ENCODE assay signal across 8 cellular contexts in genomic region chr7:101017099-101017777, GRCh38. TPM values are rescaled to one million over a fixed set of nuclear protein-coding genes. Genes with fewer than 3 reads are reported as not detected.
DNase-seq lines count a peak whose midpoint lies in the region; ATAC-seq and TF ChIP-seq lines count a peak whose summit lies in the region.

No MANE protein-coding gene starts in this region.

- H3K27me3 ChIP-seq in duodenal mucosa (ENCODE audit: control insufficient read depth in 1 of 2, insufficient read depth in 2 of 2, low read length in 2 of 2): no peaks in the 10 kb centered on the region

- no peak for TF ChIP-seq CTCF in GM12865 (IDR thresholded peaks at IDR 0.05; ENCODE audit: insufficient read depth, low read depth, low read length, missing control alignments)

- H3K36me3 ChIP-seq in duodenal mucosa (ENCODE audit: control insufficient read depth in 1 of 2, insufficient read depth in 2 of 2, low read length in 2 of 2): peaks cover 0 to 7% of the 10 kb centered on the region in 2 donors

- no peaks in the 10 kb centered on the region for H3K9me3 ChIP-seq in duodenal mucosa (ENCODE audit: control insufficient read depth in 1 of 2, low read length in 2 of 2)

- ATAC-seq in HG02588 (IDR thresholded peaks at IDR 0.05; ENCODE audit: unreplicated experiment): peak; percentile 73

- peak overlapping the region; percentile 84 for H3K27ac ChIP-seq in duodenal mucosa (ENCODE audit: low read depth, low read length)

- peak overlapping the region; percentile 69 to 70 for H3K9ac ChIP-seq in duodenal mucosa (ENCODE audit: low read depth in 1 of 2, low read length in 2 of 2)

- H3K4me3 ChIP-seq in GM12865 (ENCODE audit: low read depth, low read length) (peak overlapping the region; percentile 64), duodenal mucosa (ENCODE audit: low read depth in 1 of 2, low read length in 2 of 2) (peak overlapping the region; percentile 72 to 73)

- peaks cover 19 to 25% of the 10 kb centered on the region in 2 donors for H3K4me1 ChIP-seq in duodenal mucosa (ENCODE audit: control insufficient read depth in 1 of 2, insufficient read depth in 2 of 2, low read length in 2 of 2)

- DNase-seq in GM12865 (ENCODE audit: low read depth) (peak; percentile 88), NCI-H2029 (lab: John Stamatoyannopoulos, UW) (peak; percentile 22), lung microvascular endothelial cell (ENCODE audit: low read depth in 2 of 2) (peak; percentile 16 to 76), NCI-H446 (lab: John Stamatoyannopoulos, UW) (no peak)
- DNase-seq in activated CD4-positive, alpha-beta T cell treated with anti-CD3 and anti-CD28 coated beads, Interleukin-2, amount 50 U/mL, for 1 hour: peak; percentile 64
- DNase-seq in stimulated activated CD8-positive, alpha-beta memory T cell treated with anti-CD3 and anti-CD28 coated beads, Interleukin-15, amount 100 ng/mL, for 24 hours (ENCODE audit: low read depth): peak; percentile 20

RNA-seq across cellular contexts. Expression of gene MUC17, which starts 2.6 kb away (rescaled TPM):
- total RNA-seq in lung microvascular endothelial cell: not detected in 2 replicates

RNA-seq across cellular contexts. Expression of gene MUC12, which starts 47.9 kb away (rescaled TPM):
- total RNA-seq in lung microvascular endothelial cell: not detected in 2 replicates

Comparison
In these comparisons a context has a peak if more than half of its experiments do, and no peak if none do; other contexts are left out.
1. DNase-seq: peak in GM12865 (single experiment), NCI-H2029 (single experiment), activated CD4-positive, alpha-beta T cell treated with anti-CD3 and anti-CD28 coated beads, Interleukin-2, amount 50 U/mL, for 1 hour (single experiment), lung microvascular endothelial cell (2 of 2) and stimulated activated CD8-positive, alpha-beta memory T cell treated with anti-CD3 and anti-CD28 coated beads, Interleukin-15, amount 100 ng/mL, for 24 hours (single experiment); none in NCI-H446 (0 of 2).